ENCODE assay signal across 8 cellular contexts in genomic region chr20:11544029-11544678, GRCh38.
DNase-seq lines count a peak whose midpoint lies in the region; ATAC-seq, FAIRE-seq and TF ChIP-seq lines count a peak whose summit lies in the region.

No MANE protein-coding gene starts in this region.

- DNase-seq in DMS79 treated with DMSO at 0.1 percent for 48 hours (lab: John Stamatoyannopoulos, UW) (peak; percentile 71), Kasumi-1 (lab: John Stamatoyannopoulos, UW) (peak; percentile 79 to 88), RCC 7860 (ENCODE audit: low spot score) (peak; percentile 57), epithelial cell of esophagus (ENCODE audit: low read depth) (peak; percentile 79), myocyte (ENCODE audit: low read depth) (peak; percentile 83)

- TF ChIP-seq CTCF in epithelial cell of esophagus (IDR thresholded peaks at IDR 0.05; ENCODE audit: insufficient read depth, low read depth, low read length, missing control alignments), result peak; percentile 52

- no peak overlapping the region for H3K4me3 ChIP-seq in epithelial cell of esophagus (ENCODE audit: low read length)

- FAIRE-seq in RCC 7860 (lab: Jason Lieb, UNC), result peak; percentile 83

- ATAC-seq in GM21367 (IDR thresholded peaks at IDR 0.05; ENCODE audit: unreplicated experiment) (peak; percentile 80), GM21381 (IDR thresholded peaks at IDR 0.05; ENCODE audit: unreplicated experiment) (no peak), GM18520 (IDR thresholded peaks at IDR 0.05; ENCODE audit: unreplicated experiment) (no peak)
